2 cellular contexts compared by ENCODE assay signal in the genomic region with DNA sequence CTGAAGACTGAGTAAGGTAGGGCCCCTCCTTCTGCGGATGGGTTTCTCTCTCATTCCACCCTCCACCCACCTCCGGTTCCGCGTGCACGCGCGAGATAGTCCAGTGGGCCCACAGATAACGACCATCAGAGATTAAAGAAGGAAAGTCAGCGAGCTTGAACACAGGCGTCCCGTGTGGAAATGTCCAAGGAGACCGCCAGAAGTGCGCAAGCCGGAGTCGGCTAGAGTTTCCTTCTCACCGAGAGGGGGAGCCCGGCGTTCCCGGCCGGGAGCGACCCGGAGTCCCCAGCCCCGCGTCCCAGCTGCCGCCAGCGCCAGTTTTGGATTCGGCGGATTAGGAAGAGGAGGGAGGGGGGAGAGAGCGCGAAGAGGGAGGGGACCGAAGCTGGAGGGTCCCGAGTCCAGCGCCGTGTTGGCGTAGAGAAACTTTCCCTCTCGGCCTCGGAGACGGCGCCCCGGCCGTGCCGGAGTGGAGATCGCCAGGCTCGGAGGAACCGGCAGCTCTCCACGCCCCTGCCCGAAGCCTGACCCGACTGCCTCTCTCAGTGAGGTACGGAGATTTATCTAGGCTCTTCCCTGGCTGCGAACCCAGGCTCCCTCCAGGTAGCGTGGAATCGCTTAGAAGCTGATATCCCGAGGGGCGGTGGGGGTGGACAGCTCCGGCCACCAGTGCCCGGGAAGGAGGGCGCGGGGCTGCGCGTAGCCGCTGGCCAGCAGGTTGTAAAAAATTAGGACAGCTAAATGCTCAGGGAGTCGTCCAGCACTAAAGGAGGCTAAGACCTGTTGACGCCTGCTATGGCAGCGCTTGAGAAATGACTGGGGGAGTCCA.
A peak's percentile ranks its signal among the peaks of the same experiment; 100 is the strongest.
TF ChIP-seq lines count a peak whose summit lies in the region.

A gene with protein sequence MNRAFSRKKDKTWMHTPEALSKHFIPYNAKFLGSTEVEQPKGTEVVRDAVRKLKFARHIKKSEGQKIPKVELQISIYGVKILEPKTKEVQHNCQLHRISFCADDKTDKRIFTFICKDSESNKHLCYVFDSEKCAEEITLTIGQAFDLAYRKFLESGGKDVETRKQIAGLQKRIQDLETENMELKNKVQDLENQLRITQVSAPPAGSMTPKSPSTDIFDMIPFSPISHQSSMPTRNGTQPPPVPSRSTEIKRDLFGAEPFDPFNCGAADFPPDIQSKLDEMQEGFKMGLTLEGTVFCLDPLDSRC (plus strand): TSS at position 258 of the 829 bp plus-strand sequence. CDS start 185,829 bp downstream, outside the sequence.

TF ChIP-seq in SK-N-SH, 30 proteins besides CTCF, POLR2A, EP300 and RAD21 (continued from another document):
- TF ChIP-seq, protein P1, sequence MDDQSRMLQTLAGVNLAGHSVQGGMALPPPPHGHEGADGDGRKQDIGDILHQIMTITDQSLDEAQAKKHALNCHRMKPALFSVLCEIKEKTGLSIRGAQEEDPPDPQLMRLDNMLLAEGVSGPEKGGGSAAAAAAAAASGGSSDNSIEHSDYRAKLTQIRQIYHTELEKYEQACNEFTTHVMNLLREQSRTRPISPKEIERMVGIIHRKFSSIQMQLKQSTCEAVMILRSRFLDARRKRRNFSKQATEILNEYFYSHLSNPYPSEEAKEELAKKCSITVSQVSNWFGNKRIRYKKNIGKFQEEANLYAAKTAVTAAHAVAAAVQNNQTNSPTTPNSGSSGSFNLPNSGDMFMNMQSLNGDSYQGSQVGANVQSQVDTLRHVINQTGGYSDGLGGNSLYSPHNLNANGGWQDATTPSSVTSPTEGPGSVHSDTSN (IDR thresholded peaks at IDR 0.05), result no peak
- TF ChIP-seq CHD2 (IDR thresholded peaks at IDR 0.05; ENCODE audit: low read length, partially characterized antibody), result no peak
- peak; percentile 12; the same call in 1 of the 2 replicates for TF ChIP-seq TAF1 (IDR thresholded peaks at IDR 0.05; ENCODE audit: borderline replicate concordance, low read depth, low read length)
- TF ChIP-seq GATA2 (CRISPR knock-in tag; IDR thresholded peaks at IDR 0.05), result no peak
- TF ChIP-seq RCOR1 (IDR thresholded peaks at IDR 0.05; ENCODE audit: low read length), result no peak
- TF ChIP-seq FOXM1 (IDR thresholded peaks at IDR 0.05; ENCODE audit: low read depth), result 0 out of 2 replicates have a peak, but pooled peaks have one; percentile 16
- TF ChIP-seq FOSL2 (IDR thresholded peaks at IDR 0.05; ENCODE audit: borderline replicate concordance, low read depth), result no peak
- TF ChIP-seq RXRA (IDR thresholded peaks at IDR 0.05; ENCODE audit: borderline replicate concordance, low read depth), result 0 out of 2 replicates have a peak, but pooled peaks have one; percentile 5
- TF ChIP-seq EZH2phosphoT487 (IDR thresholded peaks at IDR 0.05; ENCODE audit: borderline replicate concordance, low read depth), result no peak
- TF ChIP-seq, protein P2, sequence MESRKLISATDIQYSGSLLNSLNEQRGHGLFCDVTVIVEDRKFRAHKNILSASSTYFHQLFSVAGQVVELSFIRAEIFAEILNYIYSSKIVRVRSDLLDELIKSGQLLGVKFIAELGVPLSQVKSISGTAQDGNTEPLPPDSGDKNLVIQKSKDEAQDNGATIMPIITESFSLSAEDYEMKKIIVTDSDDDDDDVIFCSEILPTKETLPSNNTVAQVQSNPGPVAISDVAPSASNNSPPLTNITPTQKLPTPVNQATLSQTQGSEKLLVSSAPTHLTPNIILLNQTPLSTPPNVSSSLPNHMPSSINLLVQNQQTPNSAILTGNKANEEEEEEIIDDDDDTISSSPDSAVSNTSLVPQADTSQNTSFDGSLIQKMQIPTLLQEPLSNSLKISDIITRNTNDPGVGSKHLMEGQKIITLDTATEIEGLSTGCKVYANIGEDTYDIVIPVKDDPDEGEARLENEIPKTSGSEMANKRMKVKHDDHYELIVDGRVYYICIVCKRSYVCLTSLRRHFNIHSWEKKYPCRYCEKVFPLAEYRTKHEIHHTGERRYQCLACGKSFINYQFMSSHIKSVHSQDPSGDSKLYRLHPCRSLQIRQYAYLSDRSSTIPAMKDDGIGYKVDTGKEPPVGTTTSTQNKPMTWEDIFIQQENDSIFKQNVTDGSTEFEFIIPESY (IDR thresholded peaks at IDR 0.05; ENCODE audit: borderline replicate concordance, low read depth), result no peak
- TF ChIP-seq NRF1 (IDR thresholded peaks at IDR 0.05; ENCODE audit: low read depth, low read length), result peak; percentile 44; the same call in 1 of the 2 replicates
TF ChIP-seq in SK-N-SH: peak in this region for 12.

TF ChIP-seq in HepG2, 621 proteins besides CTCF, POLR2A, EP300 and RAD21 (continued from another document and continues in another):
- TF ChIP-seq, protein P3, sequence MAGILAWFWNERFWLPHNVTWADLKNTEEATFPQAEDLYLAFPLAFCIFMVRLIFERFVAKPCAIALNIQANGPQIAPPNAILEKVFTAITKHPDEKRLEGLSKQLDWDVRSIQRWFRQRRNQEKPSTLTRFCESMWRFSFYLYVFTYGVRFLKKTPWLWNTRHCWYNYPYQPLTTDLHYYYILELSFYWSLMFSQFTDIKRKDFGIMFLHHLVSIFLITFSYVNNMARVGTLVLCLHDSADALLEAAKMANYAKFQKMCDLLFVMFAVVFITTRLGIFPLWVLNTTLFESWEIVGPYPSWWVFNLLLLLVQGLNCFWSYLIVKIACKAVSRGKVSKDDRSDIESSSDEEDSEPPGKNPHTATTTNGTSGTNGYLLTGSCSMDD (CRISPR knock-in tag; IDR thresholded peaks at IDR 0.05), result no peak
- TF ChIP-seq ZSCAN30 (CRISPR knock-in tag; IDR thresholded peaks at IDR 0.05), result 0 out of 2 replicates have a peak, but pooled peaks have one; percentile 52
- no peak for TF ChIP-seq ZNF251 (CRISPR knock-in tag; IDR thresholded peaks at IDR 0.05)
- no peak for TF ChIP-seq RORA (CRISPR knock-in tag; IDR thresholded peaks at IDR 0.05)
- TF ChIP-seq EHMT2 (IDR thresholded peaks at IDR 0.05; ENCODE audit: borderline replicate concordance, low read depth, low read length), result no peak
- no peak for TF ChIP-seq MXI1 (IDR thresholded peaks at IDR 0.05; ENCODE audit: borderline replicate concordance, low read depth, low read length)
- TF ChIP-seq ATF7-NPFF (CRISPR knock-in tag; IDR thresholded peaks at IDR 0.05; ENCODE audit: low read depth), result no peak
- TF ChIP-seq JUNB (CRISPR knock-in tag; IDR thresholded peaks at IDR 0.05; ENCODE audit: borderline replicate concordance), result no peak
- TF ChIP-seq ZNF549 (CRISPR knock-in tag; IDR thresholded peaks at IDR 0.05), result no peak
- no peak for TF ChIP-seq JARID2 (CRISPR knock-in tag; IDR thresholded peaks at IDR 0.05; ENCODE audit: insufficient replicate concordance)
- TF ChIP-seq PRPF4 (IDR thresholded peaks at IDR 0.05; ENCODE audit: low read depth, low read length, poor library complexity, severe bottlenecking), result no peak
- no peak for TF ChIP-seq ZNF354B (CRISPR knock-in tag; IDR thresholded peaks at IDR 0.05)
- no peak for TF ChIP-seq ZNF326 (CRISPR knock-in tag; IDR thresholded peaks at IDR 0.05; ENCODE audit: borderline replicate concordance)
- no peak for TF ChIP-seq ZNF577 (CRISPR knock-in tag; IDR thresholded peaks at IDR 0.05; ENCODE audit: borderline replicate concordance, low read depth)
- TF ChIP-seq NFE2L2 (IDR thresholded peaks at IDR 0.05; ENCODE audit: low read length), result no peak
- TF ChIP-seq ZNF644 (CRISPR knock-in tag; IDR thresholded peaks at IDR 0.05; ENCODE audit: low read depth), result no peak
- TF ChIP-seq PHF20 (CRISPR knock-in tag; IDR thresholded peaks at IDR 0.05), result no peak
- TF ChIP-seq ZNF891 (CRISPR knock-in tag; IDR thresholded peaks at IDR 0.05), result no peak
- TF ChIP-seq, protein P4, sequence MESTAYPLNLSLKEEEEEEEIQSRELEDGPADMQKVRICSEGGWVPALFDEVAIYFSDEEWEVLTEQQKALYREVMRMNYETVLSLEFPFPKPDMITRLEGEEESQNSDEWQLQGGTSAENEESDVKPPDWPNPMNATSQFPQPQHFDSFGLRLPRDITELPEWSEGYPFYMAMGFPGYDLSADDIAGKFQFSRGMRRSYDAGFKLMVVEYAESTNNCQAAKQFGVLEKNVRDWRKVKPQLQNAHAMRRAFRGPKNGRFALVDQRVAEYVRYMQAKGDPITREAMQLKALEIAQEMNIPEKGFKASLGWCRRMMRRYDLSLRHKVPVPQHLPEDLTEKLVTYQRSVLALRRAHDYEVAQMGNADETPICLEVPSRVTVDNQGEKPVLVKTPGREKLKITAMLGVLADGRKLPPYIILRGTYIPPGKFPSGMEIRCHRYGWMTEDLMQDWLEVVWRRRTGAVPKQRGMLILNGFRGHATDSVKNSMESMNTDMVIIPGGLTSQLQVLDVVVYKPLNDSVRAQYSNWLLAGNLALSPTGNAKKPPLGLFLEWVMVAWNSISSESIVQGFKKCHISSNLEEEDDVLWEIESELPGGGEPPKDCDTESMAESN (CRISPR knock-in tag; conservative IDR thresholded peaks at IDR 0.05), result no peak
- TF ChIP-seq MZF1 (CRISPR knock-in tag; IDR thresholded peaks at IDR 0.05; ENCODE audit: borderline replicate concordance), result no peak
- TF ChIP-seq ZNF292 (CRISPR knock-in tag; IDR thresholded peaks at IDR 0.05; ENCODE audit: borderline replicate concordance, low read depth), result no peak
- TF ChIP-seq, protein P5, sequence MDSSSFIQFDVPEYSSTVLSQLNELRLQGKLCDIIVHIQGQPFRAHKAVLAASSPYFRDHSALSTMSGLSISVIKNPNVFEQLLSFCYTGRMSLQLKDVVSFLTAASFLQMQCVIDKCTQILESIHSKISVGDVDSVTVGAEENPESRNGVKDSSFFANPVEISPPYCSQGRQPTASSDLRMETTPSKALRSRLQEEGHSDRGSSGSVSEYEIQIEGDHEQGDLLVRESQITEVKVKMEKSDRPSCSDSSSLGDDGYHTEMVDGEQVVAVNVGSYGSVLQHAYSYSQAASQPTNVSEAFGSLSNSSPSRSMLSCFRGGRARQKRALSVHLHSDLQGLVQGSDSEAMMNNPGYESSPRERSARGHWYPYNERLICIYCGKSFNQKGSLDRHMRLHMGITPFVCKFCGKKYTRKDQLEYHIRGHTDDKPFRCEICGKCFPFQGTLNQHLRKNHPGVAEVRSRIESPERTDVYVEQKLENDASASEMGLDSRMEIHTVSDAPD (CRISPR knock-in tag; IDR thresholded peaks at IDR 0.05), result no peak
- no peak for TF ChIP-seq TCF12 (IDR thresholded peaks at IDR 0.05)
- TF ChIP-seq TCF12 (CRISPR knock-in tag; IDR thresholded peaks at IDR 0.05), result 0 out of 2 replicates have a peak, but pooled peaks have one; percentile 24
- TF ChIP-seq FOXO1 (CRISPR knock-in tag; IDR thresholded peaks at IDR 0.05), result no peak
- no peak for TF ChIP-seq RELA (CRISPR knock-in tag; IDR thresholded peaks at IDR 0.05)
- TF ChIP-seq MAFK (conservative IDR thresholded peaks at IDR 0.05 in 1 of 2, IDR thresholded peaks at IDR 0.05 in 1 of 2; ENCODE audit: low read length in 2 of 2), result no peak
- no peak for TF ChIP-seq ZNF12 (CRISPR knock-in tag; IDR thresholded peaks at IDR 0.05)
- no peak for TF ChIP-seq KDM6A (CRISPR knock-in tag; IDR thresholded peaks at IDR 0.05; ENCODE audit: low read depth)
- TF ChIP-seq, protein P6, sequence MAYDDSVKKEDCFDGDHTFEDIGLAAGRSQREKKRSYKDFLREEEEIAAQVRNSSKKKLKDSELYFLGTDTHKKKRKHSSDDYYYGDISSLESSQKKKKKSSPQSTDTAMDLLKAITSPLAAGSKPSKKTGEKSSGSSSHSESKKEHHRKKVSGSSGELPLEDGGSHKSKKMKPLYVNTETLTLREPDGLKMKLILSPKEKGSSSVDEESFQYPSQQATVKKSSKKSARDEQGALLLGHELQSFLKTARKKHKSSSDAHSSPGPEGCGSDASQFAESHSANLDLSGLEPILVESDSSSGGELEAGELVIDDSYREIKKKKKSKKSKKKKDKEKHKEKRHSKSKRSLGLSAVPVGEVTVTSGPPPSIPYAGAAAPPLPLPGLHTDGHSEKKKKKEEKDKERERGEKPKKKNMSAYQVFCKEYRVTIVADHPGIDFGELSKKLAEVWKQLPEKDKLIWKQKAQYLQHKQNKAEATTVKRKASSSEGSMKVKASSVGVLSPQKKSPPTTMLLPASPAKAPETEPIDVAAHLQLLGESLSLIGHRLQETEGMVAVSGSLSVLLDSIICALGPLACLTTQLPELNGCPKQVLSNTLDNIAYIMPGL (CRISPR knock-in tag; IDR thresholded peaks at IDR 0.05; ENCODE audit: borderline replicate concordance in 1 of 2, low read depth in 1 of 2), result peak; percentile 37 to 46; a peak in 1 of 4 replicates
- no peak for TF ChIP-seq SNAI1 (CRISPR knock-in tag; IDR thresholded peaks at IDR 0.05; ENCODE audit: borderline replicate concordance)
- TF ChIP-seq KLF16 (CRISPR knock-in tag; IDR thresholded peaks at IDR 0.05), result no peak
- no peak for TF ChIP-seq SMYD3 (CRISPR knock-in tag; IDR thresholded peaks at IDR 0.05)
- TF ChIP-seq, protein P7, sequence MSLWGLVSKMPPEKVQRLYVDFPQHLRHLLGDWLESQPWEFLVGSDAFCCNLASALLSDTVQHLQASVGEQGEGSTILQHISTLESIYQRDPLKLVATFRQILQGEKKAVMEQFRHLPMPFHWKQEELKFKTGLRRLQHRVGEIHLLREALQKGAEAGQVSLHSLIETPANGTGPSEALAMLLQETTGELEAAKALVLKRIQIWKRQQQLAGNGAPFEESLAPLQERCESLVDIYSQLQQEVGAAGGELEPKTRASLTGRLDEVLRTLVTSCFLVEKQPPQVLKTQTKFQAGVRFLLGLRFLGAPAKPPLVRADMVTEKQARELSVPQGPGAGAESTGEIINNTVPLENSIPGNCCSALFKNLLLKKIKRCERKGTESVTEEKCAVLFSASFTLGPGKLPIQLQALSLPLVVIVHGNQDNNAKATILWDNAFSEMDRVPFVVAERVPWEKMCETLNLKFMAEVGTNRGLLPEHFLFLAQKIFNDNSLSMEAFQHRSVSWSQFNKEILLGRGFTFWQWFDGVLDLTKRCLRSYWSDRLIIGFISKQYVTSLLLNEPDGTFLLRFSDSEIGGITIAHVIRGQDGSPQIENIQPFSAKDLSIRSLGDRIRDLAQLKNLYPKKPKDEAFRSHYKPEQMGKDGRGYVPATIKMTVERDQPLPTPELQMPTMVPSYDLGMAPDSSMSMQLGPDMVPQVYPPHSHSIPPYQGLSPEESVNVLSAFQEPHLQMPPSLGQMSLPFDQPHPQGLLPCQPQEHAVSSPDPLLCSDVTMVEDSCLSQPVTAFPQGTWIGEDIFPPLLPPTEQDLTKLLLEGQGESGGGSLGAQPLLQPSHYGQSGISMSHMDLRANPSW (CRISPR knock-in tag; IDR thresholded peaks at IDR 0.05; ENCODE audit: borderline replicate concordance), result no peak
- TF ChIP-seq ZBTB7B (CRISPR knock-in tag; IDR thresholded peaks at IDR 0.05), result no peak
- no peak for TF ChIP-seq ZNF790 (CRISPR knock-in tag; IDR thresholded peaks at IDR 0.05; ENCODE audit: borderline replicate concordance)
- no peak for TF ChIP-seq TGIF2 (CRISPR knock-in tag; IDR thresholded peaks at IDR 0.05)
- TF ChIP-seq HDAC6 (IDR thresholded peaks at IDR 0.05; ENCODE audit: low read depth, low read length), result no peak
